ENCODE assay signal across 22 cellular contexts in the genomic region with DNA sequence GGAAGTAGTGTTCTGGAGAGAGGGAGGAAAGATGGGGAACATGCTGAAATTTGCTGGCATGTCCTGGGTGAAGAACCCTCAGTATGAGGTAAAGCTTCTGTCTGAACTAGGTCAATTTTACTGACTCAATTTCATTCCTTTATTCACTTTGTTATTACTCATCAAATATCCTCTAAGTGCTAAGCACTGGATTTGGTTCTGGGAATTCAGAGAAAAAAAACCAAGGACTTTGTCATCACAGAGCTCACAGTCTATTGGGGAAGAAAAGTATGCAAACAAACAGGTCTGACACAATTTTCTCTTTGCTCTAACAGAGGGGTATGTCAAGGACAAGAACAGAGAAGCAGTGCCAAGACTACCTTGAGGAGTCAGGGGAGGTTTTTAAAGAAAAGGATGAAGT.
A peak's percentile ranks its signal among the peaks of the same experiment; 100 is the strongest.
DNase-seq lines count a peak whose midpoint lies in the region; ATAC-seq and TF ChIP-seq lines count a peak whose summit lies in the region.
"Had no signal": no experiment of that assay in that cellular context is flagged by ENCODE, and none has a peak within 500 bp of the region (broad histone marks: within the 10 kb centered on the region; RNA-seq: fewer than 3 reads in every experiment).

No MANE protein-coding gene starts in this region.

- DNase-seq in AG08396 (ENCODE audit: low spot score) (peak; percentile 8), HT1080 (ENCODE audit: low read depth) (peak; percentile 29), chondrocyte (ENCODE audit: low spot score) (no peak), kidney glomerular epithelial cell (lab: John Stamatoyannopoulos, UW) (peak; percentile 19), CD1c-positive myeloid dendritic cell (ENCODE audit: extremely low spot score) (no peak), immature natural killer cell (no peak)
- no peak for DNase-seq in activated naive CD4-positive, alpha-beta T cell treated with anti-CD3 and anti-CD28 coated beads, Interleukin-2, amount 50 U/mL, for 16 hours
- DNase-seq: activated CD4-positive, CD25-positive, alpha-beta regulatory T cell treated with anti-CD3 and anti-CD28 coated beads, Interleukin-2, amount 50 U/mL, for 72 hours; activated CD8-positive, alpha-beta T cell treated with anti-CD3 and anti-CD28 coated beads, Interleukin-2, amount 10 ng/mL, durations not matched to agents 7 days and 5 days; activated naive CD4-positive, alpha-beta T cell treated with Interleukin-2 at 50 U/mL for 16 hours; activated T-cell treated with anti-CD3 and anti-CD28 coated beads, Interleukin-2, amount 50 U/mL, for 24 hours; CD4-positive, CD25-positive, alpha-beta regulatory T cell; DMS 273 treated with DMSO at 0.1 percent for 48 hours; esophagus squamous epithelium; GDM1; heart right ventricle; NCI-H1436; NCI-H69; stimulated activated CD4-positive, alpha-beta T cell treated with anti-CD3 and anti-CD28 coated beads, Interleukin-12 subunit alpha, Interleukin-12 subunit beta, amount 100 ng/mL, for 4 hours had no signal

- H3K27ac Mint-ChIP-seq in chondrocyte (ENCODE audit: unreplicated experiment) (peak overlapping the region; percentile 12), immature natural killer cell (no peak overlapping the region)
- H3K27ac Mint-ChIP-seq: activated CD8-positive, alpha-beta T cell treated with anti-CD3 and anti-CD28 coated beads, Interleukin-2, amount 10 ng/mL, durations not matched to agents 7 days and 5 days; activated T-cell treated with anti-CD3 and anti-CD28 coated beads, Interleukin-2, amount 50 U/mL, for 24 hours; CD4-positive, CD25-positive, alpha-beta regulatory T cell had no signal

- no peak for ATAC-seq in HG02852 (IDR thresholded peaks at IDR 0.05; ENCODE audit: unreplicated experiment)
- ATAC-seq: activated CD8-positive, alpha-beta T cell treated with anti-CD3 and anti-CD28 coated beads, Interleukin-2, amount 10 ng/mL, durations not matched to agents 7 days and 5 days; heart right ventricle; Right ventricle myocardium inferior had no signal

- H3K9me3 Mint-ChIP-seq in chondrocyte (ENCODE audit: low read depth) (peaks cover 2% of the 10 kb centered on the region), immature natural killer cell (peaks cover 0 to 2% (median 0%) of the 10 kb centered on the region in 6 donors)
- H3K9me3 Mint-ChIP-seq: activated T-cell treated with anti-CD3 and anti-CD28 coated beads, Interleukin-2, amount 50 U/mL, for 24 hours; central memory CD8-positive, alpha-beta T cell had no signal

- no peak for TF ChIP-seq CTCF in chondrocyte (IDR thresholded peaks at IDR 0.05)

- no peaks in the 10 kb centered on the region for H3K27me3 Mint-ChIP-seq in chondrocyte (ENCODE audit: low read depth)
- peaks cover 0 to 3% (median 0%) of the 10 kb centered on the region in 3 donors for H3K27me3 Mint-ChIP-seq in immature natural killer cell (ENCODE audit: low read depth in 3 of 3)
- H3K27me3 Mint-ChIP-seq: activated T-cell treated with anti-CD3 and anti-CD28 coated beads, Interleukin-2, amount 50 U/mL, for 24 hours; CD4-positive, CD25-positive, alpha-beta regulatory T cell had no signal

- peaks cover 13% of the 10 kb centered on the region for H3K4me1 Mint-ChIP-seq in chondrocyte (ENCODE audit: low read depth)
- no peaks in the 10 kb centered on the region for H3K4me1 Mint-ChIP-seq in immature natural killer cell
- H3K4me1 Mint-ChIP-seq: CD4-positive, CD25-positive, alpha-beta regulatory T cell; central memory CD8-positive, alpha-beta T cell had no signal

- H3K4me3 Mint-ChIP-seq in chondrocyte (ENCODE audit: unreplicated experiment) (no peak overlapping the region), immature natural killer cell (no peak overlapping the region)
- H3K4me3 Mint-ChIP-seq: activated CD8-positive, alpha-beta T cell treated with anti-CD3 and anti-CD28 coated beads, Interleukin-2, amount 10 ng/mL, durations not matched to agents 7 days and 5 days; activated T-cell treated with anti-CD3 and anti-CD28 coated beads, Interleukin-2, amount 50 U/mL, for 24 hours; CD4-positive, CD25-positive, alpha-beta regulatory T cell; central memory CD8-positive, alpha-beta T cell had no signal

- H3K36me3 Mint-ChIP-seq in chondrocyte (ENCODE audit: low read depth) = peaks cover 2% of the 10 kb centered on the region
- H3K36me3 Mint-ChIP-seq in immature natural killer cell = no peaks in the 10 kb centered on the region
- H3K36me3 Mint-ChIP-seq: CD4-positive, CD25-positive, alpha-beta regulatory T cell had no signal

Comparison
In these comparisons a context has a peak if more than half of its experiments do, and no peak if none do; other contexts are left out.
1. DNase-seq: peak in AG08396 (single experiment), HT1080 (single experiment) and kidney glomerular epithelial cell (single experiment); none in chondrocyte (single experiment), CD1c-positive myeloid dendritic cell (single experiment), activated naive CD4-positive, alpha-beta T cell treated with anti-CD3 and anti-CD28 coated beads, Interleukin-2, amount 50 U/mL, for 16 hours (single experiment) and immature natural killer cell (0 of 3).